Comparison of ENCODE assay signal across 8 cellular contexts in the genomic region with DNA sequence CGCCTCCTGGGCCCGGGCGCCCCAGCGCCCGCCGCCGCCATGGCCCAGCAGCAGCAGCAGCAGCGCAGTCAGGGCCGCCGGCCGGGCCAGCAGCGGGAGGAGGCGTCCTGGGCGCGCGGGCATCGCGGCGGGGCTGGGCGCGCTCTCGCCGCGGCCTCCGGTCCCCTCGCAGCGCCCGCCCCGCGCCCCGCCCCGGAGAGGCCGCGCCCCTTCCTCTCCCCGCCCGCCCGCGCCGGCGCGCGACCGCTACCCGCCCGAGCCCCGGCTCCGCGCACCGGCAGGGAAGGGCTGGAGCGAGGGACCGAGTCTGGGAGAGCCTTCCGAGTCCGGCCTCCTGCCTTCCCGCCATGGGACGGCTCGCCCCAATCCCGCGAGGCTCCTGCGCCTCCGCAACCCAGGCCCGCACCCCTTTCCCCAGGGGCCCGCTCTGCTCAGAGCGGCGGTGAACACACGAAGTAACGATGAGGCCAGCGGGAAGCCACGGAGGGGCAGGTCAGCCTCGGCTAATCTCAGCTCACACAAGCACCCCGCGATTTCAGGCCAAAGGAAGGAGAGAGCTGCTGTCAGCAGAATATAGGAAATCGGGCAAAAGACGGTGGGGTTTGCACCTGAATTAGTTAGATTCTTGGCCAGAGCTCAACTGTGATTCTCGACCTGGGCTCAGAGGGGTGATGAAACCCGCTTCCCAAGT. TPM values are rescaled to one million over a fixed set of nuclear protein-coding genes. Genes with fewer than 3 reads are reported as not detected.
DNase-seq lines count a peak whose midpoint lies in the region; ATAC-seq and TF ChIP-seq lines count a peak whose summit lies in the region.

A gene (minus strand): TSS at position 135 of the 691 bp plus-strand sequence. CDS start 12 bp downstream, at position 123.

- DNase-seq in GM03348 (ENCODE audit: low spot score) (peak; percentile 99), H9 (peak; percentile 67), MG63 (peak; percentile 83), amniotic epithelial cell (ENCODE audit: low read depth) (peak; percentile 58), left cardiac atrium (peak; percentile 84), progenitor cell of endocrine pancreas (ENCODE audit: low spot score, unreplicated experiment) (peak; percentile 63), upper lobe of right lung (peak; percentile 93)

- H3K4me2 ChIP-seq in H9 (ENCODE audit: insufficient read depth, insufficient read length, low read length), result peak within 1 kb of the TSS; percentile 77

- no peak within 1 kb of the TSS for H2BK15ac ChIP-seq in H9 (ENCODE audit: low read depth, low read length)

- H3K9ac ChIP-seq in H9 (ENCODE audit: extremely low read depth, insufficient read length, low read length), result peak within 1 kb of the TSS; percentile 64

- H2AFZ ChIP-seq in H9 (ENCODE audit: low read length), result no peak within 1 kb of the TSS

- H3K4me1 ChIP-seq in H9 (ENCODE audit: insufficient read depth, low read length) (no peaks in the 10 kb centered on the region), upper lobe of right lung (peaks cover 23% of the 10 kb centered on the region)

- no peak within 1 kb of the TSS for H4K5ac ChIP-seq in H9 (ENCODE audit: insufficient read length, low read depth, low read length)

- no peaks in the 10 kb centered on the region; the same call in 1 of the 2 replicates for H3K27me3 Mint-ChIP-seq in H9 (ENCODE audit: low read depth)
- H3K27me3 Mint-ChIP-seq in progenitor cell of endocrine pancreas, result peaks cover 22% of the 10 kb centered on the region

- no peak within 1 kb of the TSS for H3K23ac ChIP-seq in H9 (ENCODE audit: insufficient read length, low read depth, low read length)

- no peak within 1 kb of the TSS for H3K56ac ChIP-seq in H9 (ENCODE audit: insufficient read length, low read depth, low read length)

- no peaks in the 10 kb centered on the region for H4K20me1 ChIP-seq in H9 (ENCODE audit: control insufficient read depth, insufficient read depth, insufficient read length)

- no peak within 1 kb of the TSS for H2BK120ac ChIP-seq in H9 (ENCODE audit: low read depth, low read length, poor library complexity, severe bottlenecking)

- H3K27ac Mint-ChIP-seq in H9, result peak within 1 kb of the TSS; percentile 65 to 85 (median 78); a peak in 5 of 7 replicates
- peak within 1 kb of the TSS; percentile 91 for H3K27ac Mint-ChIP-seq in progenitor cell of endocrine pancreas

- no peak within 1 kb of the TSS for H2BK12ac ChIP-seq in H9 (ENCODE audit: insufficient read length, low read depth, low read length)

- H2BK20ac ChIP-seq in H9 (ENCODE audit: low read depth, low read length, poor library complexity, severe bottlenecking), result no peak within 1 kb of the TSS

- H4K8ac ChIP-seq in H9 (replicated peaks; ENCODE audit: insufficient read length, low read depth, low read length), result no peak within 1 kb of the TSS

- H3K4me1 Mint-ChIP-seq in H9, result peaks cover 9 to 12% of the 10 kb centered on the region in 2 experiments
- H3K4me1 Mint-ChIP-seq in progenitor cell of endocrine pancreas (ENCODE audit: low read depth), result peaks cover 5% of the 10 kb centered on the region

- H3K36me3 ChIP-seq in MG63 (peaks cover 11% of the 10 kb centered on the region), upper lobe of right lung (no peaks in the 10 kb centered on the region)

- no peak within 1 kb of the TSS for H3K4ac ChIP-seq in H9 (ENCODE audit: low read depth, low read length)

- no CpG with 5 or more reads among the region's 75 CpGs for WGBS in H9 (ENCODE audit: extremely low coverage, insufficient read length, low lambda C conversion rate)

- no peak within 1 kb of the TSS for H4K91ac ChIP-seq in H9 (ENCODE audit: insufficient read length, low read depth, low read length)

- H3K36me3 Mint-ChIP-seq in H9 (ENCODE audit: insufficient read depth in 1 of 3, low read depth in 3 of 3) (peaks cover 0 to 5% (median 5%) of the 10 kb centered on the region in 3 experiments; a peak in 5 of 7 replicates), progenitor cell of endocrine pancreas (ENCODE audit: insufficient read depth) (peaks cover 1% of the 10 kb centered on the region)

- H3K4me3 ChIP-seq in MG63, result peak within 1 kb of the TSS; percentile 62
- H3K4me3 ChIP-seq in upper lobe of right lung, result peak within 1 kb of the TSS; percentile 76

- peak within 1 kb of the TSS; percentile 66 for H3K18ac ChIP-seq in H9 (ENCODE audit: insufficient read length, low read depth, low read length)

- H3T11ph ChIP-seq in H9 (ENCODE audit: low read length), result no peak within 1 kb of the TSS

- peak within 1 kb of the TSS; percentile 93 for H3K14ac ChIP-seq in H9 (ENCODE audit: insufficient read depth, low read length)

- ATAC-seq in left cardiac atrium, result peak; percentile 91
- peak; percentile 95 for ATAC-seq in upper lobe of right lung

- no peak within 1 kb of the TSS for H3K27ac ChIP-seq in H9 (ENCODE audit: insufficient read length, low read depth, low read length)
- peak within 1 kb of the TSS; percentile 72 for H3K27ac ChIP-seq in upper lobe of right lung

- peaks cover 25% of the 10 kb centered on the region; the same call in 1 of the 2 replicates for H3K79me2 ChIP-seq in H9 (ENCODE audit: insufficient read depth, low read length)

- H2BK5ac ChIP-seq in H9 (ENCODE audit: insufficient read length, low read length), result no peak within 1 kb of the TSS

- H3K4me3 Mint-ChIP-seq in H9 (peak within 1 kb of the TSS; percentile 84 to 90; a peak in 4 of 5 replicates), progenitor cell of endocrine pancreas (ENCODE audit: low read depth) (peak within 1 kb of the TSS; percentile 76)

- H3K27me3 ChIP-seq in H9 (ENCODE audit: insufficient read depth, low read length), result no peaks in the 10 kb centered on the region; the same call in 1 of the 2 replicates
- no peaks in the 10 kb centered on the region for H3K27me3 ChIP-seq in MG63
- no peaks in the 10 kb centered on the region for H3K27me3 ChIP-seq in upper lobe of right lung

- no peaks in the 10 kb centered on the region for H3K79me1 ChIP-seq in H9 (ENCODE audit: insufficient read depth, low read depth, low read length, poor library complexity, severe bottlenecking)

- intact Hi-C loops in T-helper 1 cell treated with Interleukin-12 subunit alpha and Interleukin-12 subunit beta and Interleukin-4 antibody, amounts not matched to agents 30 ng/mL and 1 ng/mL, for 36 hours (cut with micrococcal nuclease), result loop anchor here (1.0 to 2.0 kb wide), 7 partner anchors 107 to 524 kb away; a partner anchor contains a TSS
- intact Hi-C loops in left cardiac atrium (cut with DNase I) (loop anchor here (2.0 to 10.0 kb wide), 2 partner anchors 64 to 186 kb away; a partner anchor contains a TSS), upper lobe of right lung (cut with DNase I) (no loop called here)

- H3K9me3 Mint-ChIP-seq in H9 (no peaks in the 10 kb centered on the region), progenitor cell of endocrine pancreas (ENCODE audit: low read depth) (no peaks in the 10 kb centered on the region)

- no peak for TF ChIP-seq CTCF in H9 (conservative IDR thresholded peaks at IDR 0.05)
- no peak for TF ChIP-seq CTCF in progenitor cell of endocrine pancreas (IDR thresholded peaks at IDR 0.05; ENCODE audit: unreplicated experiment)
- no peak for TF ChIP-seq CTCF in upper lobe of right lung (IDR thresholded peaks at IDR 0.05)

- no peaks in the 10 kb centered on the region for H3K9me3 ChIP-seq in H9 (ENCODE audit: control insufficient read depth, low read depth, low read length)
- no peaks in the 10 kb centered on the region for H3K9me3 ChIP-seq in MG63
- no peaks in the 10 kb centered on the region for H3K9me3 ChIP-seq in upper lobe of right lung

- H2AK5ac ChIP-seq in H9 (ENCODE audit: insufficient read length, low read length), result no peak within 1 kb of the TSS

- peaks cover 10% of the 10 kb centered on the region for H3K23me2 ChIP-seq in H9 (ENCODE audit: insufficient read length, low read depth, low read length, poor library complexity, severe bottlenecking)

RNA-seq across cellular contexts. Expression of the gene that starts here (rescaled TPM):
- 127 and 130 TPM in 2 replicates for total RNA-seq in H9 (2021)
- total RNA-seq in MG63 (2014; rRNA removed; shearing (Covaris generic); ENCODE audit: low replicate concordance), result 417 and 442 TPM in 2 replicates
- total RNA-seq in T-helper 1 cell treated with Interleukin-12 subunit alpha and Interleukin-12 subunit beta and Interleukin-4 antibody, amounts not matched to agents 30 ng/mL and 1 ng/mL, for 36 hours, result 62.5 and 65.4 TPM in 2 replicates
- total RNA-seq in left cardiac atrium, result 10 to 100 TPM; 65.3 to 80.7 TPM
- 71.6 and 86.6 TPM in 2 replicates for total RNA-seq in progenitor cell of endocrine pancreas
- total RNA-seq in upper lobe of right lung, result 107 TPM
